Comparison of ENCODE assay signal across 1 cellular context in genomic region chr2:43333656-43334144, GRCh38.
A peak's percentile ranks its signal among the peaks of the same experiment; 100 is the strongest.
TF ChIP-seq lines count a peak whose summit lies in the region.

No MANE protein-coding gene starts in this region.

TF ChIP-seq in GM12878, 131 proteins besides CTCF, POLR2A, EP300 and RAD21 (continued from another document):
- no peak for TF ChIP-seq POLR2AphosphoS5 (IDR thresholded peaks at IDR 0.05; ENCODE audit: low read length)
- no peak for TF ChIP-seq STAT3 (IDR thresholded peaks at IDR 0.05; ENCODE audit: low read depth, low read length)
- no peak for TF ChIP-seq ZNF24 (IDR thresholded peaks at IDR 0.05)
- TF ChIP-seq STAT1 (conservative IDR thresholded peaks at IDR 0.05), result no peak
- TF ChIP-seq PAX8 (IDR thresholded peaks at IDR 0.05), result no peak
- TF ChIP-seq NRF1 (conservative IDR thresholded peaks at IDR 0.05; ENCODE audit: low read depth, low read length), result no peak
- TF ChIP-seq BCL3 (IDR thresholded peaks at IDR 0.05; ENCODE audit: borderline replicate concordance, insufficient read depth, low read depth, low read length, poor library complexity, severe bottlenecking), result no peak
- no peak for TF ChIP-seq GABPA (IDR thresholded peaks at IDR 0.05; ENCODE audit: low read depth)
- TF ChIP-seq SP1 (IDR thresholded peaks at IDR 0.05; ENCODE audit: low read depth, low read length), result no peak
- no peak for TF ChIP-seq CBX3 (IDR thresholded peaks at IDR 0.05; ENCODE audit: borderline replicate concordance, low read depth)
- no peak for TF ChIP-seq MLLT1 (IDR thresholded peaks at IDR 0.05)
- no peak for TF ChIP-seq IKZF1 (conservative IDR thresholded peaks at IDR 0.05)
- TF ChIP-seq SIX5 (IDR thresholded peaks at IDR 0.05; ENCODE audit: low read depth, low read length, severe bottlenecking), result no peak
- peak in 1 of 2 experiments; percentile 27; a peak in 1 of 4 replicates for TF ChIP-seq IKZF2 (IDR thresholded peaks at IDR 0.05)
- no peak for TF ChIP-seq E2F4 (IDR thresholded peaks at IDR 0.05; ENCODE audit: low read depth, low read length)
- TF ChIP-seq FOXK2 (IDR thresholded peaks at IDR 0.05), result no peak
- no peak for TF ChIP-seq RCOR1 (conservative IDR thresholded peaks at IDR 0.05; ENCODE audit: low read depth, low read length)
